Comparison of ENCODE assay signal across 9 cellular contexts in the genomic region with DNA sequence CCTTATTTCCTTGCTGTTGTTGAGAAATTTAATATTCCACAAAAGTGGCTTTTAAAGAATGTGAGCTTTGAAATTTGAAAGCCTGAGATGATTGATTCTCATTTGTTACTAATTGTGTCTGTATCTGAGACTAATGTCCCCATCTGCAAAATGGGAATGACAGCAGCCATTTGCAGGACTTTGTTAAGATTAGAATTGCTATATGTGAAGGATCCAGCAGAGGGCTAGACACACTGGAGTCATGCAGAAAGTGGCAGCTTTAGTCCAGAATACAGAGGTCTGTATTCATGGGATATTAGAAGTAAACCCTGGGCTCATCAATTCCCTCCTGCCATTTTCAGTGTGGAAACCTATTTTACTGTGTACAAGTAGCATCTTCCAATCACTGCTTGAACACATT.
DNase-seq lines count a peak whose midpoint lies in the region; ATAC-seq and TF ChIP-seq lines count a peak whose summit lies in the region.
"Had no signal": no experiment of that assay in that cellular context is flagged by ENCODE, and none has a peak within 500 bp of the region (broad histone marks: within the 10 kb centered on the region; RNA-seq: fewer than 3 reads in every experiment).

No MANE protein-coding gene starts in this region.

- H3K4me3 Mint-ChIP-seq in neural crest cell, result no peak overlapping the region

- ATAC-seq in HG03039 (IDR thresholded peaks at IDR 0.05; ENCODE audit: unreplicated experiment) (peak; percentile 86), GM19324 (IDR thresholded peaks at IDR 0.05; ENCODE audit: low FRiP score, unreplicated experiment) (no peak)

- TF ChIP-seq CTCF in neural crest cell (conservative IDR thresholded peaks at IDR 0.05), result peak; percentile 50

- DNase-seq in NCI-H2227 (lab: John Stamatoyannopoulos, UW; ENCODE audit: unreplicated experiment) (peak; percentile 50), NCI-H2227 treated with DMSO at 0.1 percent for 48 hours (lab: John Stamatoyannopoulos, UW) (no peak), SHP77 treated with DMSO at 0.1 percent for 48 hours (lab: John Stamatoyannopoulos, UW) (peak; percentile 4), neural crest cell (ENCODE audit: low read depth, low spot score) (no peak), NCI-H2029 (lab: John Stamatoyannopoulos, UW) (no peak), activated gamma-delta T cell treated with Interleukin-2 at 50 U/mL for 16 hours (no peak)
- DNase-seq: NCI-H1694 had no signal

- H3K27me3 Mint-ChIP-seq in neural crest cell (ENCODE audit: low read depth), result no peaks in the 10 kb centered on the region

- no peaks in the 10 kb centered on the region for H3K36me3 Mint-ChIP-seq in neural crest cell (ENCODE audit: low read depth)

- H3K27ac Mint-ChIP-seq in neural crest cell (ENCODE audit: unreplicated experiment), result no peak overlapping the region

- no peaks in the 10 kb centered on the region for H3K4me1 Mint-ChIP-seq in neural crest cell

- H3K9me3 Mint-ChIP-seq in neural crest cell, result no peaks in the 10 kb centered on the region

Comparison
In these comparisons a context has a peak if more than half of its experiments do, and no peak if none do; other contexts are left out.
1. DNase-seq: peak in NCI-H2227 (single experiment) and SHP77 treated with DMSO at 0.1 percent for 48 hours (single experiment); none in NCI-H2227 treated with DMSO at 0.1 percent for 48 hours (single experiment), neural crest cell (single experiment), NCI-H2029 (single experiment) and activated gamma-delta T cell treated with Interleukin-2 at 50 U/mL for 16 hours (single experiment).